18 cellular contexts compared by ENCODE assay signal in the genomic region with DNA sequence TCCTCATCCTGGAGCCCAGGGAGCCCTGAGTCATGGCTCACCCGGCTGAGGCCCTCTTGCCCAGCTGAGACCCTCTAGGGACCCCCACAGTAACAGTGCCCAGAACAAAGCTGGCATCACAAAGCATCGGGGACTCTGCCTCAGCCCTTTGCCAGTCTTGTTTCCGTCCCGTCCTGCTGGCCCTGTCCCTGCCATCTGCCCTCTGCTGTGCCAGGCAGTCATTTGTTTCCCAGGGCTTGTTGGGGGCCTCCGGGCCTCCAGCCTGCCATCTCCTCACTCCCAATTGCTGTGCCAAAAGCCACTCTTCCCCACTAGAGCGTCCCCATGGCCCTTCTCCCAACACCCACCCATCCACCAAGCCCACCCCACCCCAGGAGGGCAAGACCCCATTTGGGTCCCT.
"Had no signal": no experiment of that assay in that cellular context is flagged by ENCODE, and none has a peak within 500 bp of the region (broad histone marks: within the 10 kb centered on the region; RNA-seq: fewer than 3 reads in every experiment).

No MANE protein-coding gene starts in this region.

- H3K4me3 Mint-ChIP-seq: activated B cell treated with CpG ODN at 0.5 μM for 24 hours; activated naive CD4-positive, alpha-beta T cell treated with anti-CD3 and anti-CD28 coated beads, Interleukin-2, amount 10 ng/mL, durations not matched to agents 7 days and 5 days; effector memory CD8-positive, alpha-beta T cell; naive thymus-derived CD8-positive, alpha-beta T cell; T-cell; T-helper 2 cell treated with Interferon-gamma antibody and Interleukin-4, amounts not matched to agents 5 μg/mL and 100 μg/mL, for 36 hours had no signal

- H3K9me3 Mint-ChIP-seq: activated B cell treated with CpG ODN at 0.5 μM for 24 hours; activated naive CD4-positive, alpha-beta T cell treated with anti-CD3 and anti-CD28 coated beads, Interleukin-2, amount 10 ng/mL, durations not matched to agents 7 days and 5 days; effector memory CD8-positive, alpha-beta T cell; naive thymus-derived CD8-positive, alpha-beta T cell; T-cell; T-helper 2 cell treated with Interferon-gamma antibody and Interleukin-4, amounts not matched to agents 5 μg/mL and 100 μg/mL, for 36 hours had no signal

- H3K4me1 Mint-ChIP-seq: activated B cell treated with CpG ODN at 0.5 μM for 24 hours; activated naive CD4-positive, alpha-beta T cell treated with anti-CD3 and anti-CD28 coated beads, Interleukin-2, amount 10 ng/mL, durations not matched to agents 7 days and 5 days; T-cell had no signal

- H3K27me3 Mint-ChIP-seq: activated B cell treated with CpG ODN at 0.5 μM for 24 hours; activated naive CD4-positive, alpha-beta T cell treated with anti-CD3 and anti-CD28 coated beads, Interleukin-2, amount 10 ng/mL, durations not matched to agents 7 days and 5 days; effector memory CD8-positive, alpha-beta T cell; naive thymus-derived CD8-positive, alpha-beta T cell; T-cell had no signal

- H3K27me3 ChIP-seq: dorsolateral prefrontal cortex, right lobe of liver, testis, transverse colon, vagina had no signal

- H3K4me3 ChIP-seq: coronary artery, dorsolateral prefrontal cortex, right lobe of liver, testis, transverse colon, vagina had no signal

- DNase-seq: activated B cell treated with CpG ODN at 0.5 μM for 24 hours; activated CD8-positive, alpha-beta memory T cell treated with anti-CD3 and anti-CD28 coated beads for 24 hours; activated gamma-delta T cell; activated naive CD4-positive, alpha-beta T cell treated with anti-CD3 and anti-CD28 coated beads, Interleukin-2, amount 10 ng/mL, durations not matched to agents 7 days and 5 days; effector memory CD8-positive, alpha-beta T cell; head of caudate nucleus; midbrain; naive thymus-derived CD8-positive, alpha-beta T cell; stimulated activated CD4-positive, alpha-beta T cell treated with anti-CD3 and anti-CD28 coated beads, Interleukin-2, amount 100 ng/mL, for 48 hours; stimulated activated naive CD8-positive, alpha-beta T cell treated with anti-CD3 and anti-CD28 coated beads, Interleukin-15, Interleukin-2, amounts not matched to agents 100 U/mL and 50 U/mL, for 24 hours; T-cell; testis; transverse colon had no signal

- H3K4me1 ChIP-seq: transverse colon, vagina had no signal

- H3K27ac ChIP-seq: coronary artery, testis, transverse colon, vagina had no signal

- H3K27ac Mint-ChIP-seq: activated B cell treated with CpG ODN at 0.5 μM for 24 hours; effector memory CD8-positive, alpha-beta T cell; T-helper 2 cell treated with Interferon-gamma antibody and Interleukin-4, amounts not matched to agents 5 μg/mL and 100 μg/mL, for 36 hours had no signal

- ATAC-seq: effector memory CD8-positive, alpha-beta T cell; naive thymus-derived CD8-positive, alpha-beta T cell; stimulated activated naive CD8-positive, alpha-beta T cell treated with anti-CD3 and anti-CD28 coated beads, Interleukin-15, Interleukin-2, amounts not matched to agents 100 U/mL and 50 U/mL, for 24 hours; T-cell had no signal

- H3K9me3 ChIP-seq: right lobe of liver, testis, transverse colon, vagina had no signal
